28 cellular contexts compared by ENCODE assay signal in genomic region chr2:38269421-38269820, GRCh38.
"Had no signal": no experiment of that assay in that cellular context is flagged by ENCODE, and none has a peak within 500 bp of the region (broad histone marks: within the 10 kb centered on the region; RNA-seq: fewer than 3 reads in every experiment).

No MANE protein-coding gene starts in this region.

- H3K9me3 ChIP-seq: esophagus muscularis mucosa, lower lobe of right lung, testis, transverse colon had no signal

- H3K27me3 ChIP-seq: esophagus muscularis mucosa, left lung, spleen, testis, transverse colon had no signal

- FAIRE-seq: islet of Langerhans, urothelium cell line had no signal

- H3K27me3 Mint-ChIP-seq: activated T-cell treated with anti-CD3 and anti-CD28 coated beads, Interleukin-2, amount 50 U/mL, for 24 hours had no signal

- H3K4me1 ChIP-seq: lower lobe of right lung, transverse colon had no signal

- DNase-seq: activated CD4-positive, alpha-beta memory T cell treated with anti-CD3 and anti-CD28 coated beads, Interleukin-2, amount 10 ng/mL, durations not matched to agents 7 days and 5 days; activated CD4-positive, alpha-beta T cell treated with anti-CD3 and anti-CD28 coated beads for 1 hour; activated CD4-positive, alpha-beta T cell treated with anti-CD3 and anti-CD28 coated beads, Interleukin-2, amount 10 ng/mL, durations not matched to agents 7 days and 5 days; activated CD8-positive, alpha-beta memory T cell treated with anti-CD3 and anti-CD28 coated beads, Interleukin-2, amount 50 U/mL, for 48 hours; activated gamma-delta T cell; activated naive CD4-positive, alpha-beta T cell treated with anti-CD3 and anti-CD28 coated beads, Interleukin-2, amount 50 U/mL, for 16 hours; activated T-cell treated with anti-CD3 and anti-CD28 coated beads, Interleukin-2, amount 50 U/mL, for 24 hours; amygdala; central memory CD4-positive, alpha-beta T cell; dermis blood vessel endothelial cell; effector CD4-positive, alpha-beta T cell; foreskin melanocyte; left lung; lower lobe of right lung; mesenchymal stem cell; natural killer cell; posterior cingulate gyrus; right cardiac atrium; spleen; stimulated activated naive CD4-positive, alpha-beta T cell treated with Interleukin-2 at 50 U/mL for 16 hours; T1000; testis; transverse colon had no signal

- H3K4me3 ChIP-seq: esophagus muscularis mucosa, left lung, lower lobe of right lung, spleen, testis, transverse colon had no signal

- H3K36me3 ChIP-seq: esophagus muscularis mucosa, left lung, lower lobe of right lung, spleen, transverse colon had no signal

- H3K27ac Mint-ChIP-seq: activated CD4-positive, alpha-beta memory T cell treated with anti-CD3 and anti-CD28 coated beads, Interleukin-2, amount 10 ng/mL, durations not matched to agents 7 days and 5 days; activated CD4-positive, alpha-beta T cell treated with anti-CD3 and anti-CD28 coated beads, Interleukin-2, amount 10 ng/mL, durations not matched to agents 7 days and 5 days; activated T-cell treated with anti-CD3 and anti-CD28 coated beads, Interleukin-2, amount 50 U/mL, for 24 hours; natural killer cell; T-helper 1 cell treated with Interleukin-12 subunit alpha and Interleukin-12 subunit beta and Interleukin-4 antibody, amounts not matched to agents 30 μg/mL and 1 μg/mL, for 36 hours; WTC11 had no signal

- H3K36me3 Mint-ChIP-seq: natural killer cell, WTC11 had no signal

- ATAC-seq: left lung, lower lobe of right lung, natural killer cell, right cardiac atrium, WTC11 had no signal

- H3K27ac ChIP-seq: esophagus muscularis mucosa, lower lobe of right lung, testis, transverse colon had no signal

- H3K4me3 Mint-ChIP-seq: activated CD4-positive, alpha-beta memory T cell treated with anti-CD3 and anti-CD28 coated beads, Interleukin-2, amount 10 ng/mL, durations not matched to agents 7 days and 5 days; activated CD4-positive, alpha-beta T cell treated with anti-CD3 and anti-CD28 coated beads, Interleukin-2, amount 10 ng/mL, durations not matched to agents 7 days and 5 days; activated T-cell treated with anti-CD3 and anti-CD28 coated beads, Interleukin-2, amount 50 U/mL, for 24 hours; natural killer cell; T-helper 1 cell treated with Interleukin-12 subunit alpha and Interleukin-12 subunit beta and Interleukin-4 antibody, amounts not matched to agents 30 μg/mL and 1 μg/mL, for 36 hours; WTC11 had no signal
